16 cellular contexts compared by ENCODE assay signal in genomic region chr4:25981749-25982148, GRCh38.
DNase-seq lines count a peak whose midpoint lies in the region; ATAC-seq and TF ChIP-seq lines count a peak whose summit lies in the region.
"Had no signal": no experiment of that assay in that cellular context is flagged by ENCODE, and none has a peak within 500 bp of the region (broad histone marks: within the 10 kb centered on the region; RNA-seq: fewer than 3 reads in every experiment).

No MANE protein-coding gene starts in this region.

- no peaks in the 10 kb centered on the region for H3K4me1 ChIP-seq in upper lobe of right lung
- H3K4me1 ChIP-seq: SJSA1 had no signal

- H3K4me3 ChIP-seq in epithelial cell of esophagus (ENCODE audit: low read length), result no peak overlapping the region
- H3K4me3 ChIP-seq in upper lobe of right lung, result no peak overlapping the region
- H3K4me3 ChIP-seq: SJSA1 had no signal

- no peaks in the 10 kb centered on the region for H3K36me3 ChIP-seq in upper lobe of right lung
- H3K36me3 ChIP-seq: SJSA1 had no signal

- ATAC-seq in left ventricle myocardium superior, result peak; percentile 98
- ATAC-seq in upper lobe of right lung, result no peak

- no peaks in the 10 kb centered on the region for H3K27me3 ChIP-seq in upper lobe of right lung
- H3K27me3 ChIP-seq: SJSA1 had no signal

- TF ChIP-seq CTCF in epithelial cell of esophagus (IDR thresholded peaks at IDR 0.05; ENCODE audit: insufficient read depth, low read depth, low read length, missing control alignments) (no peak), upper lobe of right lung (IDR thresholded peaks at IDR 0.05) (no peak)

- H3K27ac ChIP-seq in upper lobe of right lung, result no peak overlapping the region
- H3K27ac ChIP-seq: 22Rv1, SJSA1 had no signal

- no peaks in the 10 kb centered on the region for H3K9me3 ChIP-seq in upper lobe of right lung
- H3K9me3 ChIP-seq: SJSA1 had no signal

- intact Hi-C loops in left ventricle myocardium superior (cut with micrococcal nuclease), result no loop called here
- intact Hi-C loops in upper lobe of right lung (cut with DNase I), result no loop called here

- peak; percentile 37 for DNase-seq in NK-92 treated with Interleukin-12 subunit alpha and Interleukin-12 subunit beta, amount 100 ng/mL, for 24 hours (lab: John Stamatoyannopoulos, UW)
- DNase-seq in NK-92 (lab: John Stamatoyannopoulos, UW; ENCODE audit: unreplicated experiment), result no peak
- DNase-seq in epithelial cell of esophagus (ENCODE audit: low read depth), result peak; percentile 39
- peak; percentile 63 for DNase-seq in left ventricle myocardium superior
- DNase-seq in upper lobe of right lung, result peak; percentile 17
- DNase-seq in DMS153 (lab: John Stamatoyannopoulos, UW), result no peak
- no peak for DNase-seq in NCI-H2171 treated with DMSO at 0.1 percent for 48 hours (lab: John Stamatoyannopoulos, UW)
- DNase-seq in effector CD4-positive, alpha-beta T cell, result no peak
- DNase-seq: DND-41, HFFc6, IMR-90, NCI-H1694 treated with DMSO at 0.1 percent for 48 hours, NCI-H510A, NCI-H748 treated with DMSO at 0.1 percent for 48 hours had no signal

Comparison
In these comparisons a context has a peak if more than half of its experiments do, and no peak if none do; other contexts are left out.
1. DNase-seq: peak in NK-92 treated with Interleukin-12 subunit alpha and Interleukin-12 subunit beta, amount 100 ng/mL, for 24 hours (single experiment), epithelial cell of esophagus (single experiment), left ventricle myocardium superior (single experiment) and upper lobe of right lung (single experiment); none in NK-92 (single experiment), DMS153 (single experiment), NCI-H2171 treated with DMSO at 0.1 percent for 48 hours (single experiment) and effector CD4-positive, alpha-beta T cell (single experiment).